ENCODE assay signal across 8 cellular contexts in the genomic region with DNA sequence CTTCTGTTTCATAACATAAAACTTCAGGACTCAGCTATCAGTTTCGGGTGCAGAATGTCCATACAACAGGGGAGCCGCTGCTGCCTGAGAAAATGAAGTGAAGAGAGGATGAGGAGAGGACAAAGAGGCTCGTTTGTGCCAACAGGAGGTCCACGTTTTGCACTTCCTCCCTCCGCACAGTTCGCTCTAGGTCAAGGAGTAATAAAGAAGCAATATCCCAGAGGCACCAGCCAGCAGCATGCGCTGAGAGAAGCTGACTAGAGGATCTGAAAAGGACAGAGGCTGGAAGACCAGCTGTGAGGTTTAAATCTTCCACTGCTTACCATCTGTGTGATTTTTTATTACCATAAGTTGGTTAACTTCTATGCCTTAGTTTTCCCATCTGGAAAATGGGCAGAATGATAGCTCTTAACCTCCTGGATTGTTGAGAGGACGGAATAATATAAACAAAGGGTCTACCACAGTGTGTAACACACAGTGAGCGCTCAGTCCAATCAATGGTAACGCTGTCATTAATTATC. TPM values are rescaled to one million over a fixed set of nuclear protein-coding genes. Genes with fewer than 3 reads are reported as not detected.
DNase-seq lines count a peak whose midpoint lies in the region; ATAC-seq and TF ChIP-seq lines count a peak whose summit lies in the region.

No MANE protein-coding gene starts in this region.

- H3K27me3 ChIP-seq in Caco-2 (replicated peaks; ENCODE audit: control insufficient read depth, insufficient read depth, low read length) (no peaks in the 10 kb centered on the region), duodenal mucosa (ENCODE audit: control insufficient read depth in 1 of 2, insufficient read depth in 2 of 2, low read length in 2 of 2) (no peaks in the 10 kb centered on the region), neural progenitor cell (no peaks in the 10 kb centered on the region)

- peaks cover 21% of the 10 kb centered on the region for H3K36me3 Mint-ChIP-seq in Caco-2 (ENCODE audit: insufficient read depth, unreplicated experiment)
- H3K36me3 Mint-ChIP-seq in neural progenitor cell, result no peaks in the 10 kb centered on the region

- H3K9me3 ChIP-seq in Caco-2 (peaks cover 17% of the 10 kb centered on the region), duodenal mucosa (ENCODE audit: control insufficient read depth in 1 of 2, low read length in 2 of 2) (peaks cover 0 to 1% of the 10 kb centered on the region in 2 donors), neural progenitor cell (ENCODE audit: low read depth) (no peaks in the 10 kb centered on the region)

- H3K4me1 ChIP-seq in Caco-2, result peaks cover 39% of the 10 kb centered on the region
- peaks cover 11 to 17% of the 10 kb centered on the region in 2 donors for H3K4me1 ChIP-seq in duodenal mucosa (ENCODE audit: control insufficient read depth in 1 of 2, insufficient read depth in 2 of 2, low read length in 2 of 2)
- H3K4me1 ChIP-seq in neural progenitor cell, result peaks cover 10% of the 10 kb centered on the region

- H3K27me3 Mint-ChIP-seq in Caco-2 (ENCODE audit: insufficient read depth, unreplicated experiment), result no peaks in the 10 kb centered on the region
- H3K27me3 Mint-ChIP-seq in neural progenitor cell (ENCODE audit: insufficient read depth, low read depth), result peaks cover 2% of the 10 kb centered on the region

- peak overlapping the region; percentile 90 for H3K4me2 ChIP-seq in neural progenitor cell

- POLR2A ChIA-PET in Caco-2 (lab: Charles Lee), result interaction anchor here (1.9 kb wide), 1 partner anchor 125 kb away, joined by 7 read pairs; no protein-coding TSS in a partner anchor

- H3K4me1 Mint-ChIP-seq in Caco-2 (ENCODE audit: low read depth, unreplicated experiment) (peaks cover 21% of the 10 kb centered on the region), neural progenitor cell (peaks cover 10% of the 10 kb centered on the region)

- DNase-seq in Caco-2, result no peak
- DNase-seq in LNCaP clone FGC (ENCODE audit: low read depth), result no peak
- DNase-seq in neural progenitor cell (ENCODE audit: low spot score), result no peak
- DNase-seq in NCI-H345 treated with DMSO at 0.1 percent for 48 hours (lab: John Stamatoyannopoulos, UW; ENCODE audit: unreplicated experiment), result no peak
- DNase-seq in T-helper 9 cell, result no peak

- H3K79me2 ChIP-seq in neural progenitor cell (ENCODE audit: low read depth), result peaks cover 3% of the 10 kb centered on the region

- H4K20me1 ChIP-seq in neural progenitor cell (ENCODE audit: low read depth), result no peaks in the 10 kb centered on the region

- H3K4me3 ChIP-seq in Caco-2 (ENCODE audit: low read depth, low read length) (peak overlapping the region; percentile 93), LNCaP clone FGC (ENCODE audit: low read depth, low read length) (peak overlapping the region; percentile 97), duodenal mucosa (ENCODE audit: low read depth in 1 of 2, low read length in 2 of 2) (peak overlapping the region; percentile 87 to 97), neural progenitor cell (peak overlapping the region; percentile 87)

- intact Hi-C loops in Caco-2 (cut with micrococcal nuclease; ENCODE audit: unreplicated experiment), result loop anchor here (1.0 kb wide), 2 partner anchors 78 to 125 kb away; no protein-coding TSS in a partner anchor

- no peak for ATAC-seq in GM18868 (IDR thresholded peaks at IDR 0.05; ENCODE audit: unreplicated experiment)
- no peak for ATAC-seq in HG03045 (IDR thresholded peaks at IDR 0.05; ENCODE audit: unreplicated experiment)

- H3K27ac ChIP-seq in duodenal mucosa (ENCODE audit: low read depth, low read length), result no peak overlapping the region
- H3K27ac ChIP-seq in neural progenitor cell, result no peak overlapping the region

- peak overlapping the region; percentile 77 to 80 for H3K9ac ChIP-seq in duodenal mucosa (ENCODE audit: low read depth in 1 of 2, low read length in 2 of 2)
- peak overlapping the region; percentile 70 for H3K9ac ChIP-seq in neural progenitor cell

- H3K27ac Mint-ChIP-seq in Caco-2 (ENCODE audit: unreplicated experiment) (peak overlapping the region; percentile 92), neural progenitor cell (no peak overlapping the region)

- H2AFZ ChIP-seq in neural progenitor cell (replicated peaks), result peak overlapping the region; percentile 90

- peaks cover 24% of the 10 kb centered on the region for H3K9me3 Mint-ChIP-seq in Caco-2 (ENCODE audit: unreplicated experiment)
- peaks cover 7% of the 10 kb centered on the region for H3K9me3 Mint-ChIP-seq in neural progenitor cell

- no TSS peak for BruUV-seq in Caco-2 (replicated peaks; lab: Mats Ljungman, UMichigan)

- H3K4me3 Mint-ChIP-seq in Caco-2 (ENCODE audit: unreplicated experiment) (peak overlapping the region; percentile 85), neural progenitor cell (peak overlapping the region; percentile 91)

- peaks cover 3% of the 10 kb centered on the region for H3F3A ChIP-seq in neural progenitor cell (ENCODE audit: low read depth)

- no peaks in the 10 kb centered on the region for H3K36me3 ChIP-seq in Caco-2 (ENCODE audit: control insufficient read depth, insufficient read depth, low read length)
- H3K36me3 ChIP-seq in duodenal mucosa (ENCODE audit: control insufficient read depth in 1 of 2, insufficient read depth in 2 of 2, low read length in 2 of 2), result peaks cover 0 to 13% of the 10 kb centered on the region in 2 donors
- no peaks in the 10 kb centered on the region for H3K36me3 ChIP-seq in neural progenitor cell

- TF ChIP-seq CTCF in Caco-2 (IDR thresholded peaks at IDR 0.05; ENCODE audit: insufficient read depth in 1 of 2, low read depth in 1 of 2, low read length in 1 of 2, severe bottlenecking in 1 of 2, unreplicated experiment in 1 of 2), result no peak
- no peak for TF ChIP-seq CTCF in LNCaP clone FGC (IDR thresholded peaks at IDR 0.05; ENCODE audit: control insufficient read depth, extremely low read depth, insufficient read depth)
- no peak for TF ChIP-seq CTCF in neural progenitor cell (IDR thresholded peaks at IDR 0.05)

- CTCF ChIA-PET in Caco-2 (lab: Charles Lee), result interaction anchor here (0.9 to 2.0 kb wide), 3 partner anchors 45 to 127 kb away, joined by 3 to 17 read pairs (median 4); no protein-coding TSS in a partner anchor

RNA-seq across cellular contexts. Expression of gene GPAM, which starts 0.7 kb away (rescaled TPM):
- total RNA-seq in Caco-2 (2022) (40.2 and 44.4 TPM in 2 replicates), neural progenitor cell (ENCODE audit: low replicate concordance) (14.8 and 18.9 TPM in 2 replicates)
